ENCODE assay signal across 10 cellular contexts in genomic region chr19:3132971-3133792, GRCh38. TPM values are rescaled to one million over a fixed set of nuclear protein-coding genes. Genes with fewer than 3 reads are reported as not detected.
DNase-seq lines count a peak whose midpoint lies in the region; ATAC-seq and TF ChIP-seq lines count a peak whose summit lies in the region.
"Had no signal": no experiment of that assay in that cellular context is flagged by ENCODE, and none has a peak within 500 bp of the region (broad histone marks: within the 10 kb centered on the region; RNA-seq: fewer than 3 reads in every experiment).

No MANE protein-coding gene starts in this region.

- H3K9ac ChIP-seq in mammary epithelial cell (ENCODE audit: insufficient read depth, low read length): no peak overlapping the region

- H3K4me2 ChIP-seq in mammary epithelial cell (ENCODE audit: insufficient read depth, low read depth, low read length): no peak overlapping the region

- peak overlapping the region; percentile 91 to 98 (median 97) for H3K27ac Mint-ChIP-seq in CD4-positive, alpha-beta memory T cell

- WGBS in prostate gland: 38% methylated on average over 24 of the region's 24 CpGs
- 81% methylated on average over 18 of the region's 24 CpGs for WGBS in mammary epithelial cell (ENCODE audit: low coverage, missing lambda C conversion rate)

- peak overlapping the region; percentile 69 for H3K27ac ChIP-seq in CD4-positive, alpha-beta memory T cell (ENCODE audit: low read depth, low read length)
- peak overlapping the region; percentile 65 for H3K27ac ChIP-seq in effector memory CD4-positive, alpha-beta T cell (ENCODE audit: insufficient read depth, low read length, poor library complexity, severe bottlenecking)
- peak overlapping the region; percentile 75 to 76 for H3K27ac ChIP-seq in prostate gland
- no peak overlapping the region for H3K27ac ChIP-seq in mammary epithelial cell (ENCODE audit: insufficient read depth, low read depth, low read length)

- no peaks in the 10 kb centered on the region for H3K36me3 ChIP-seq in CD4-positive, alpha-beta memory T cell (ENCODE audit: insufficient read depth, low read length)
- no peaks in the 10 kb centered on the region for H3K36me3 ChIP-seq in effector memory CD4-positive, alpha-beta T cell (ENCODE audit: control insufficient read depth, insufficient read depth, low read length)
- no peaks in the 10 kb centered on the region for H3K36me3 ChIP-seq in prostate gland
- no peaks in the 10 kb centered on the region for H3K36me3 ChIP-seq in mammary epithelial cell (ENCODE audit: insufficient read depth, low read length)

- H3K79me2 ChIP-seq in mammary epithelial cell (ENCODE audit: insufficient read depth, low read length): peaks cover 46% of the 10 kb centered on the region

- dilution Hi-C loops in mammary epithelial cell (cut with HindIII; ENCODE audit: low sequenced_read_pairs): no loop called here

- DNase-seq in CD4-positive, alpha-beta memory T cell: peak; percentile 77 to 94 (median 84)
- peak; percentile 89 for DNase-seq in NCI-H2171 (lab: John Stamatoyannopoulos, UW)
- peak; percentile 69 to 72 for DNase-seq in activated CD4-positive, alpha-beta T cell treated with anti-CD3 and anti-CD28 coated beads, Interleukin-2, amount 50 U/mL, for 4 hours
- DNase-seq in effector memory CD4-positive, alpha-beta T cell: peak; percentile 75 to 84 (median 78)
- peak; percentile 53 for DNase-seq in prostate gland (ENCODE audit: low spot score)
- no peak for DNase-seq in NCI-H1105 (lab: John Stamatoyannopoulos, UW)
- no peak for DNase-seq in mammary epithelial cell

- H3K4me1 Mint-ChIP-seq in CD4-positive, alpha-beta memory T cell: peaks cover 19 to 49% (median 31%) of the 10 kb centered on the region in 4 donors

- TF ChIP-seq POLR2A in prostate gland (IDR thresholded peaks at IDR 0.05): peak; percentile 17

- intact Hi-C loops in CD4-positive, alpha-beta memory T cell (cut with micrococcal nuclease): loop anchor here (5.0 kb wide), 1 partner anchor 44 kb away; the partner anchor contains the start of gene S1PR4
- intact Hi-C loops in prostate gland (cut with DNase I) (no loop called here), mammary epithelial cell (cut with micrococcal nuclease) (no loop called here)

- no TSS peak for BruUV-seq in mammary epithelial cell (replicated peaks; lab: Mats Ljungman, UMichigan)

- no peaks in the 10 kb centered on the region for H3K9me3 Mint-ChIP-seq in CD4-positive, alpha-beta memory T cell

- H3K4me1 ChIP-seq in CD4-positive, alpha-beta memory T cell (ENCODE audit: insufficient read depth, low read length): peaks cover 41% of the 10 kb centered on the region
- peaks cover 29% of the 10 kb centered on the region for H3K4me1 ChIP-seq in effector memory CD4-positive, alpha-beta T cell (ENCODE audit: control insufficient read depth, insufficient read depth, low read length, poor library complexity, severe bottlenecking)
- H3K4me1 ChIP-seq in prostate gland (replicated peaks): peaks cover 6% of the 10 kb centered on the region
- peaks cover 10% of the 10 kb centered on the region for H3K4me1 ChIP-seq in mammary epithelial cell (ENCODE audit: insufficient read depth, low read length)

- in situ Hi-C loops in mammary epithelial cell (cut with MboI; ENCODE audit: low sequenced_read_pairs in 2 of 2): no loop called here

- no peaks in the 10 kb centered on the region for H3K27me3 ChIP-seq in CD4-positive, alpha-beta memory T cell (ENCODE audit: insufficient read depth, low read length)
- H3K27me3 ChIP-seq in effector memory CD4-positive, alpha-beta T cell (replicated peaks; ENCODE audit: control insufficient read depth, insufficient read depth, low read length, poor library complexity, severe bottlenecking): no peaks in the 10 kb centered on the region
- H3K27me3 ChIP-seq in prostate gland (replicated peaks; ENCODE audit: insufficient read depth) (no peaks in the 10 kb centered on the region), mammary epithelial cell (ENCODE audit: insufficient read depth, low read length) (no peaks in the 10 kb centered on the region)

- no peaks in the 10 kb centered on the region for H3K27me3 Mint-ChIP-seq in CD4-positive, alpha-beta memory T cell

- peak; percentile 58 for ATAC-seq in GM21576 (IDR thresholded peaks at IDR 0.05; ENCODE audit: unreplicated experiment)
- ATAC-seq: HCT116 had no signal

- no peaks in the 10 kb centered on the region for H3K9me3 ChIP-seq in CD4-positive, alpha-beta memory T cell (ENCODE audit: control insufficient read depth in 1 of 2, low read length in 2 of 2)
- no peaks in the 10 kb centered on the region for H3K9me3 ChIP-seq in effector memory CD4-positive, alpha-beta T cell (ENCODE audit: control insufficient read depth, low read length)
- H3K9me3 ChIP-seq in prostate gland (no peaks in the 10 kb centered on the region), mammary epithelial cell (replicated peaks; ENCODE audit: insufficient read depth, low read length) (no peaks in the 10 kb centered on the region)

- TF ChIP-seq CTCF in prostate gland (IDR thresholded peaks at IDR 0.05) (no peak), mammary epithelial cell (conservative IDR thresholded peaks at IDR 0.05 in 1 of 2, IDR thresholded peaks at IDR 0.05 in 1 of 2; ENCODE audit: extremely low read depth in 1 of 2, insufficient read depth in 1 of 2, low read depth in 1 of 2, low read length in 2 of 2) (no peak)

- H4K20me1 ChIP-seq in mammary epithelial cell (ENCODE audit: insufficient read depth, low read length): no peaks in the 10 kb centered on the region

- CTCF ChIA-PET in CD4-positive, alpha-beta memory T cell (lab: Charles Lee; ENCODE audit: partially characterized antibody): interaction anchor here (1.1 to 11.6 kb wide), 6 partner anchors 9 to 182 kb away, joined by 3 to 158 read pairs (median 6); no protein-coding TSS in a partner anchor
- CTCF ChIA-PET in mammary epithelial cell (lab: Charles Lee; ENCODE audit: low non-redundant PET): interaction anchor here (0.6 kb wide), 1 partner anchor 8 kb away, joined by 11 read pairs; no protein-coding TSS in a partner anchor

- H3K4me3 ChIP-seq in CD4-positive, alpha-beta memory T cell (ENCODE audit: low read length in 2 of 2): peak overlapping the region in 1 of 2 donors; percentile 23
- H3K4me3 ChIP-seq in effector memory CD4-positive, alpha-beta T cell (ENCODE audit: insufficient read depth, low read depth, low read length, poor library complexity, severe bottlenecking): peak overlapping the region; percentile 18
- H3K4me3 ChIP-seq in prostate gland (no peak overlapping the region), mammary epithelial cell (replicated peaks in 1 of 3; ENCODE audit: insufficient read depth in 1 of 3, low read depth in 2 of 3, low read length in 3 of 3) (no peak overlapping the region)

- H3K4me3 Mint-ChIP-seq in CD4-positive, alpha-beta memory T cell: peak overlapping the region; percentile 75 to 89 (median 82)

- POLR2A ChIA-PET in CD4-positive, alpha-beta memory T cell (lab: Charles Lee; ENCODE audit: partially characterized antibody): interaction anchor here (1.4 to 1.9 kb wide), 3 partner anchors 9 to 97 kb away, joined by 3 to 12 read pairs (median 6); no protein-coding TSS in a partner anchor

- H3K36me3 Mint-ChIP-seq in CD4-positive, alpha-beta memory T cell: peaks cover 0 to 4% of the 10 kb centered on the region in 2 donors

- H2AFZ ChIP-seq in mammary epithelial cell (ENCODE audit: low read depth, low read length): no peak overlapping the region

RNA-seq across cellular contexts. Expression of gene GNA15, which starts 2.7 kb away (rescaled TPM):
- total RNA-seq in CD4-positive, alpha-beta memory T cell: 1 to 10 TPM; 2.5 to 2.8 TPM
- polyA plus RNA-seq in CD4-positive, alpha-beta memory T cell: 1 to 10 TPM; 4.1 to 4.8 TPM
- total RNA-seq in prostate gland (10 to 100 TPM; 11.1 to 13.3 TPM), mammary epithelial cell (100 to 1,000 TPM in 1 of 2 donors, 10 to 100 TPM in 1; 28.7 to 110 TPM)
- polyA plus RNA-seq in mammary epithelial cell: 57.1 TPM
- polyA minus RNA-seq in mammary epithelial cell: 43.7 TPM
- total RNA-seq: lung microvascular endothelial cell had no signal

RNA-seq across cellular contexts. Expression of gene GNA11, which starts 39.0 kb away (rescaled TPM):
- total RNA-seq in CD4-positive, alpha-beta memory T cell: 1 to 10 TPM; 3.5 to 3.9 TPM
- polyA plus RNA-seq in CD4-positive, alpha-beta memory T cell: under 1 TPM; 0.09 to 0.39 TPM
- total RNA-seq in prostate gland: 100 to 1,000 TPM in 1 of 2 donors, 10 to 100 TPM in 1; 61.3 to 117 TPM
- total RNA-seq in mammary epithelial cell: 10 to 100 TPM; 68.1 to 91.4 TPM
- polyA plus RNA-seq in mammary epithelial cell: 67.4 TPM
- 86.9 TPM for polyA minus RNA-seq in mammary epithelial cell

RNA-seq across cellular contexts. Expression of gene S1PR4, which starts 45.4 kb away (rescaled TPM):
- 100 to 1,000 TPM; 231 to 235 TPM for total RNA-seq in CD4-positive, alpha-beta memory T cell
- polyA plus RNA-seq in CD4-positive, alpha-beta memory T cell: 100 to 1,000 TPM; 448 to 503 TPM
- total RNA-seq in prostate gland: 1 to 10 TPM in 1 of 2 donors, under 1 TPM in 1; 0.14 to 1.5 TPM
- total RNA-seq in mammary epithelial cell: under 1 TPM; 0.67 to 0.94 TPM
- polyA plus RNA-seq in mammary epithelial cell: 0.10 TPM
- polyA minus RNA-seq in mammary epithelial cell: not detected

RNA-seq across cellular contexts. Expression of gene NCLN, which starts 52.5 kb away (rescaled TPM):
- total RNA-seq in CD4-positive, alpha-beta memory T cell: 10 to 100 TPM; 53.0 to 59.3 TPM
- 10 to 100 TPM; 25.1 to 45.6 TPM for polyA plus RNA-seq in CD4-positive, alpha-beta memory T cell
- total RNA-seq in prostate gland (10 to 100 TPM; 48.6 to 68.5 TPM), mammary epithelial cell (10 to 100 TPM; 55.5 to 95.3 TPM)
- 91.0 TPM for polyA plus RNA-seq in mammary epithelial cell
- polyA minus RNA-seq in mammary epithelial cell: 106 TPM

Comparison
In these comparisons a context has a peak if more than half of its experiments do, and no peak if none do; other contexts are left out.
1. DNase-seq: peak in CD4-positive, alpha-beta memory T cell (5 of 5), NCI-H2171 (single experiment), activated CD4-positive, alpha-beta T cell treated with anti-CD3 and anti-CD28 coated beads, Interleukin-2, amount 50 U/mL, for 4 hours (2 of 2), effector memory CD4-positive, alpha-beta T cell (3 of 3) and prostate gland (single experiment); none in NCI-H1105 (single experiment) and mammary epithelial cell (single experiment).
2. RNA of gene GNA11, which starts 39.0 kb away (total RNA-seq): 61.3 to 117 TPM in prostate gland and 68.1 to 91.4 TPM in mammary epithelial cell; 3.5 to 3.9 TPM in CD4-positive, alpha-beta memory T cell; every median in the first group is over 10 times any median in the second.
3. RNA of gene S1PR4, which starts 45.4 kb away (total RNA-seq): 231 to 235 TPM in CD4-positive, alpha-beta memory T cell; 0.14 to 1.5 TPM in prostate gland and 0.67 to 0.94 TPM in mammary epithelial cell; every median in the first group is over 10 times any median in the second.